In the genomic region with DNA sequence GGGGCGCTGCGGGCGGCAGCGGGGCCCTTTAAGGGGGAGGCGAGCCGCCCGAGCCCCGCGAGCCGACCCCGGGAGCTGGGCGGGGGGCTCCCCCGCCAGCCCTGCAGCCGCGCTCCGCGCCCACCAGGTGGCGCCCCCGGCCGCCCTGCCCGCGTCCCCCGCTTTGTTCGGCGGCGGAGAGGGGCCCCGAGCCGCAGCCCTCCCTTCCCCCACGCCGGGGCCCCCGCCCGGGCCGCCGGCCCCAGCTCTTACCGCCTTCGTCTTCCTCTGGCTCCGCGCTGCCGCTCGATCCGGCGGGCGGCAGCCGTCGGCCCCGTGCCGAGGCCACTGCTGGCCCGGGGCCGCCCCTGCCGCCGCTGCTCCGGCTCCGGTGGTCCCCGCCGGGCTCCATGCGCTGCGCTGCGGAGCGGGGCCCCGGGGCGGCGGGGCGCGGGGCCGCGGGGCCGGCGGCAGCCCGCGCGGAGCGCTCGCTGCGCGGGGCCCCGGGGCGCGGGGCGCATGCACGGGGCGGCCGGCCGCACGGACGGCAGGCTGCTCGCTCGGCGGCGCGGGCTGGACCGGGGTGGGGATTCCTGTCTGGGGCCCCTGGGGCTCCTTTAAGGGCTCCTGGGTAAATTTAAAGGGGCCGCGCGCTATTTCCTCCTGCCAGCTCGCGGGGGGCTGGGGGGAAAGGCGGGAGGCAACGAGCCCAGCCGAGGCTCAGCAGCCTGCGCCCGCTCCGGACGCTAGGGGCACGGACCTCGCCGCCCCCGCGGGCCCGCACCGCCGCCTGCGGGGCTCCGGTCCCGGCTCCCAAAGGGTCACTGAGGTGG, we compare ENCODE assay signal across 8 cellular contexts. TPM values are rescaled to one million over a fixed set of nuclear protein-coding genes. Genes with fewer than 3 reads are reported as not detected.
DNase-seq lines count a peak whose midpoint lies in the region; ATAC-seq and TF ChIP-seq lines count a peak whose summit lies in the region.

TSS of gene ZFTA (minus strand) at position 544 of the 812 bp plus-strand sequence. CDS start at position 391, 153 bp downstream.

- H3F3A ChIP-seq in smooth muscle cell (ENCODE audit: low read depth) = peaks cover 20% of the 10 kb centered on the region

- TF ChIP-seq CTCF in breast epithelium (IDR thresholded peaks at IDR 0.05) (peak in 1 of 3 donors; percentile 89), smooth muscle cell (IDR thresholded peaks at IDR 0.05; ENCODE audit: borderline replicate concordance, insufficient read depth, poor library complexity, severe bottlenecking) (peak; percentile 70)

- H3K9ac ChIP-seq in smooth muscle cell (ENCODE audit: low read depth) = peak within 1 kb of the TSS; percentile 74

- H3K9me3 ChIP-seq in breast epithelium (no peaks in the 10 kb centered on the region), smooth muscle cell (replicated peaks; ENCODE audit: low read depth) (no peaks in the 10 kb centered on the region)

- WGBS in smooth muscle cell (ENCODE audit: low lambda C conversion rate) = 0% methylated on average over 23 of the region's 114 CpGs

- DNase-seq in DMS79 (lab: John Stamatoyannopoulos, UW) = peak; percentile 13
- DNase-seq in NAMALWA (ENCODE audit: low spot score) = peak; percentile 70
- DNase-seq in UCSD-AML1 (lab: John Stamatoyannopoulos, UW; ENCODE audit: unreplicated experiment) = peak; percentile 66
- DNase-seq in breast epithelium (ENCODE audit: low spot score in 2 of 2) = no peak
- peak; percentile 76 for DNase-seq in iPS-NIHi7 (ENCODE audit: extremely low spot score)
- DNase-seq in smooth muscle cell (lab: John Stamatoyannopoulos, UW; ENCODE audit: unreplicated experiment) = peak; percentile 49

- peaks cover 29% of the 10 kb centered on the region for H3K79me2 ChIP-seq in smooth muscle cell (ENCODE audit: low read depth)

- H3K27me3 ChIP-seq in breast epithelium (no peaks in the 10 kb centered on the region), smooth muscle cell (ENCODE audit: low read depth) (no peaks in the 10 kb centered on the region)

- peak within 1 kb of the TSS; percentile 88 to 99 (median 90) for H3K4me3 ChIP-seq in breast epithelium
- H3K4me3 ChIP-seq in smooth muscle cell = peak within 1 kb of the TSS; percentile 89

- H3K36me3 ChIP-seq in breast epithelium = no peaks in the 10 kb centered on the region
- H3K36me3 ChIP-seq in smooth muscle cell (ENCODE audit: low read depth) = no peaks in the 10 kb centered on the region

- H3K27ac ChIP-seq in breast epithelium (peak within 1 kb of the TSS; percentile 79 to 88), smooth muscle cell (ENCODE audit: low read depth) (peak within 1 kb of the TSS; percentile 6)

- intact Hi-C loops in breast epithelium (cut with DNase I; ENCODE audit: low total_unique reads) = loop anchor here (2.0 kb wide), 1 partner anchor 170 kb away; the partner anchor contains the start of gene NAA40

- H3K4me1 ChIP-seq in breast epithelium = peaks cover 0 to 16% of the 10 kb centered on the region in 2 donors
- H3K4me1 ChIP-seq in smooth muscle cell (ENCODE audit: low read depth) = peaks cover 28% of the 10 kb centered on the region

- H2AFZ ChIP-seq in smooth muscle cell (ENCODE audit: low read depth) = peak within 1 kb of the TSS; percentile 36

- ATAC-seq in GM21737 (IDR thresholded peaks at IDR 0.05; ENCODE audit: unreplicated experiment) = peak; percentile 58
- no peak for ATAC-seq in HG02852 (IDR thresholded peaks at IDR 0.05; ENCODE audit: unreplicated experiment)

- TF ChIP-seq POLR2A in breast epithelium (IDR thresholded peaks at IDR 0.05) = no peak

- H4K20me1 ChIP-seq in smooth muscle cell (ENCODE audit: low read depth) = peaks cover 46% of the 10 kb centered on the region

- H3K4me2 ChIP-seq in smooth muscle cell = peak within 1 kb of the TSS; percentile 100

RNA-seq across cellular contexts. Expression of gene ZFTA, which starts in this region (rescaled TPM):
- total RNA-seq in breast epithelium = 10 to 100 TPM in 1 of 3 donors, 1 to 10 TPM in 2; 8.8 to 12.5 (median 9.7) TPM
- 14.9 and 15.7 TPM in 2 replicates for total RNA-seq in smooth muscle cell
- 11.0 and 11.1 TPM in 2 replicates for polyA plus RNA-seq in smooth muscle cell

Comparison
In these comparisons a context has a peak if more than half of its experiments do, and no peak if none do; other contexts are left out.
1. DNase-seq: peak in DMS79 (single experiment), NAMALWA (single experiment), UCSD-AML1 (single experiment), iPS-NIHi7 (single experiment) and smooth muscle cell (single experiment); none in breast epithelium (0 of 2).